1 cellular context compared by ENCODE assay signal in the genomic region with DNA sequence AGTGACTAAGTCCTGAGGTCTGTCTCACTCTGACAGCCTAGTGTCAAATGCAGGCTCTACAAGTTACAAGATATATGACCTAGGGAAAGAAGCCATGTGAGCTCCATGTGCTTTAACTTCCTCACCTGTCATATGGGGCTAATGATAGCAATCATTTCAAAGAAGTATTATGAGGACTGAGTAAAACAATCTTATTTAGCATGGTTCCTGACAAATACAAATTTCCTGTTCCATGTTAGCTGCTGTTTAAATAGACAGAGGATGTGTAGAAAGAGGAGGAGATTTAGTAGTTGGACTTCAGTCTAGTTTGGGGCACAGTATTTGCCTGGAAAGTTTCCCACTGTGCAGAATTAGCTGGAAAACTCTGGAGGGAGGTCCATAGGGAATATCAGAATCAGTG.
TF ChIP-seq lines count a peak whose summit lies in the region.

No MANE protein-coding gene starts in this region.

TF ChIP-seq in HepG2, 621 proteins besides CTCF, POLR2A, EP300 and RAD21 (continued from another document and continues in another):
- TF ChIP-seq, protein P1, sequence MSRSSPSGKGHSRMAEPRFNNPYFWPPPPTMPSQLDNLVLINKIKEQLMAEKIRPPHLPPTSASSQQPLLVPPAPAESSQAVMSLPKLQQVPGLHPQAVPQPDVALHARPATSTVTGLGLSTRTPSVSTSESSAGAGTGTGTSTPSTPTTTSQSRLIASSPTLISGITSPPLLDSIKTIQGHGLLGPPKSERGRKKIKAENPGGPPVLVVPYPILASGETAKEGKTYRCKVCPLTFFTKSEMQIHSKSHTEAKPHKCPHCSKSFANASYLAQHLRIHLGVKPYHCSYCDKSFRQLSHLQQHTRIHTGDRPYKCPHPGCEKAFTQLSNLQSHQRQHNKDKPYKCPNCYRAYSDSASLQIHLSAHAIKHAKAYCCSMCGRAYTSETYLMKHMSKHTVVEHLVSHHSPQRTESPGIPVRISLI (CRISPR knock-in tag; IDR thresholded peaks at IDR 0.05; ENCODE audit: borderline replicate concordance) = no peak; the same call in 1 of the 2 replicates
- TF ChIP-seq HMGA1 (CRISPR knock-in tag; conservative IDR thresholded peaks at IDR 0.05) (no peak), SP1 (IDR thresholded peaks at IDR 0.05) (no peak), SP1 (CRISPR knock-in tag; IDR thresholded peaks at IDR 0.05) (no peak), MYC (CRISPR knock-in tag; IDR thresholded peaks at IDR 0.05; ENCODE audit: borderline replicate concordance) (no peak), ZNF343 (CRISPR knock-in tag; IDR thresholded peaks at IDR 0.05) (no peak), ZNF605 (CRISPR knock-in tag; IDR thresholded peaks at IDR 0.05) (0 out of 2 replicates have a peak, but pooled peaks have one; percentile 33), ATM (IDR thresholded peaks at IDR 0.05; ENCODE audit: borderline replicate concordance) (no peak), EED (CRISPR knock-in tag; IDR thresholded peaks at IDR 0.05) (no peak), GZF1 (CRISPR knock-in tag; IDR thresholded peaks at IDR 0.05) (no peak), ETV6 (CRISPR knock-in tag; conservative IDR thresholded peaks at IDR 0.05) (no peak), PHF5A (CRISPR knock-in tag; IDR thresholded peaks at IDR 0.05; ENCODE audit: low read depth, unreplicated experiment) (no peak), ZNF7 (CRISPR knock-in tag; IDR thresholded peaks at IDR 0.05) (no peak), CHD4 (IDR thresholded peaks at IDR 0.05; ENCODE audit: borderline replicate concordance, low read length) (no peak), ZFYVE20 (CRISPR knock-in tag; IDR thresholded peaks at IDR 0.05; ENCODE audit: borderline replicate concordance, low read depth) (no peak), HNRNPK (IDR thresholded peaks at IDR 0.05; ENCODE audit: low read depth, low read length, poor library complexity, severe bottlenecking) (no peak), ELF3 (CRISPR knock-in tag; IDR thresholded peaks at IDR 0.05) (peak; percentile 95), ATF7 (IDR thresholded peaks at IDR 0.05) (no peak), ATF7 (CRISPR knock-in tag; IDR thresholded peaks at IDR 0.05) (no peak), NFKB2 (CRISPR knock-in tag; IDR thresholded peaks at IDR 0.05; ENCODE audit: borderline replicate concordance) (no peak), ZNF44 (CRISPR knock-in tag; IDR thresholded peaks at IDR 0.05) (no peak), RBAK (CRISPR knock-in tag; IDR thresholded peaks at IDR 0.05) (peak; percentile 75; the same call in 1 of the 2 replicates), ZSCAN21 (CRISPR knock-in tag; IDR thresholded peaks at IDR 0.05; ENCODE audit: borderline replicate concordance) (0 out of 2 replicates have a peak, but pooled peaks have one; percentile 34), ZNF678 (CRISPR knock-in tag; IDR thresholded peaks at IDR 0.05) (no peak), ZSCAN31 (CRISPR knock-in tag; IDR thresholded peaks at IDR 0.05; ENCODE audit: low read depth) (no peak), MXD4 (CRISPR knock-in tag; IDR thresholded peaks at IDR 0.05) (no peak)
- TF ChIP-seq, protein P2, sequence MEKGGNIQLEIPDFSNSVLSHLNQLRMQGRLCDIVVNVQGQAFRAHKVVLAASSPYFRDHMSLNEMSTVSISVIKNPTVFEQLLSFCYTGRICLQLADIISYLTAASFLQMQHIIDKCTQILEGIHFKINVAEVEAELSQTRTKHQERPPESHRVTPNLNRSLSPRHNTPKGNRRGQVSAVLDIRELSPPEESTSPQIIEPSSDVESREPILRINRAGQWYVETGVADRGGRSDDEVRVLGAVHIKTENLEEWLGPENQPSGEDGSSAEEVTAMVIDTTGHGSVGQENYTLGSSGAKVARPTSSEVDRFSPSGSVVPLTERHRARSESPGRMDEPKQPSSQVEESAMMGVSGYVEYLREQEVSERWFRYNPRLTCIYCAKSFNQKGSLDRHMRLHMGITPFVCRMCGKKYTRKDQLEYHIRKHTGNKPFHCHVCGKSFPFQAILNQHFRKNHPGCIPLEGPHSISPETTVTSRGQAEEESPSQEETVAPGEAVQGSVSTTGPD (CRISPR knock-in tag; IDR thresholded peaks at IDR 0.05) = no peak
- TF ChIP-seq, protein P3, sequence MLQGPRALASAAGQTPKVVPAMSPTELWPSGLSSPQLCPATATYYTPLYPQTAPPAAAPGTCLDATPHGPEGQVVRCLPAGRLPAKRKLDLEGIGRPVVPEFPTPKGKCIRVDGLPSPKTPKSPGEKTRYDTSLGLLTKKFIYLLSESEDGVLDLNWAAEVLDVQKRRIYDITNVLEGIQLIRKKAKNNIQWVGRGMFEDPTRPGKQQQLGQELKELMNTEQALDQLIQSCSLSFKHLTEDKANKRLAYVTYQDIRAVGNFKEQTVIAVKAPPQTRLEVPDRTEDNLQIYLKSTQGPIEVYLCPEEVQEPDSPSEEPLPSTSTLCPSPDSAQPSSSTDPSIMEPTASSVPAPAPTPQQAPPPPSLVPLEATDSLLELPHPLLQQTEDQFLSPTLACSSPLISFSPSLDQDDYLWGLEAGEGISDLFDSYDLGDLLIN (CRISPR knock-in tag; IDR thresholded peaks at IDR 0.05; ENCODE audit: borderline replicate concordance) = no peak
- TF ChIP-seq, protein P4, sequence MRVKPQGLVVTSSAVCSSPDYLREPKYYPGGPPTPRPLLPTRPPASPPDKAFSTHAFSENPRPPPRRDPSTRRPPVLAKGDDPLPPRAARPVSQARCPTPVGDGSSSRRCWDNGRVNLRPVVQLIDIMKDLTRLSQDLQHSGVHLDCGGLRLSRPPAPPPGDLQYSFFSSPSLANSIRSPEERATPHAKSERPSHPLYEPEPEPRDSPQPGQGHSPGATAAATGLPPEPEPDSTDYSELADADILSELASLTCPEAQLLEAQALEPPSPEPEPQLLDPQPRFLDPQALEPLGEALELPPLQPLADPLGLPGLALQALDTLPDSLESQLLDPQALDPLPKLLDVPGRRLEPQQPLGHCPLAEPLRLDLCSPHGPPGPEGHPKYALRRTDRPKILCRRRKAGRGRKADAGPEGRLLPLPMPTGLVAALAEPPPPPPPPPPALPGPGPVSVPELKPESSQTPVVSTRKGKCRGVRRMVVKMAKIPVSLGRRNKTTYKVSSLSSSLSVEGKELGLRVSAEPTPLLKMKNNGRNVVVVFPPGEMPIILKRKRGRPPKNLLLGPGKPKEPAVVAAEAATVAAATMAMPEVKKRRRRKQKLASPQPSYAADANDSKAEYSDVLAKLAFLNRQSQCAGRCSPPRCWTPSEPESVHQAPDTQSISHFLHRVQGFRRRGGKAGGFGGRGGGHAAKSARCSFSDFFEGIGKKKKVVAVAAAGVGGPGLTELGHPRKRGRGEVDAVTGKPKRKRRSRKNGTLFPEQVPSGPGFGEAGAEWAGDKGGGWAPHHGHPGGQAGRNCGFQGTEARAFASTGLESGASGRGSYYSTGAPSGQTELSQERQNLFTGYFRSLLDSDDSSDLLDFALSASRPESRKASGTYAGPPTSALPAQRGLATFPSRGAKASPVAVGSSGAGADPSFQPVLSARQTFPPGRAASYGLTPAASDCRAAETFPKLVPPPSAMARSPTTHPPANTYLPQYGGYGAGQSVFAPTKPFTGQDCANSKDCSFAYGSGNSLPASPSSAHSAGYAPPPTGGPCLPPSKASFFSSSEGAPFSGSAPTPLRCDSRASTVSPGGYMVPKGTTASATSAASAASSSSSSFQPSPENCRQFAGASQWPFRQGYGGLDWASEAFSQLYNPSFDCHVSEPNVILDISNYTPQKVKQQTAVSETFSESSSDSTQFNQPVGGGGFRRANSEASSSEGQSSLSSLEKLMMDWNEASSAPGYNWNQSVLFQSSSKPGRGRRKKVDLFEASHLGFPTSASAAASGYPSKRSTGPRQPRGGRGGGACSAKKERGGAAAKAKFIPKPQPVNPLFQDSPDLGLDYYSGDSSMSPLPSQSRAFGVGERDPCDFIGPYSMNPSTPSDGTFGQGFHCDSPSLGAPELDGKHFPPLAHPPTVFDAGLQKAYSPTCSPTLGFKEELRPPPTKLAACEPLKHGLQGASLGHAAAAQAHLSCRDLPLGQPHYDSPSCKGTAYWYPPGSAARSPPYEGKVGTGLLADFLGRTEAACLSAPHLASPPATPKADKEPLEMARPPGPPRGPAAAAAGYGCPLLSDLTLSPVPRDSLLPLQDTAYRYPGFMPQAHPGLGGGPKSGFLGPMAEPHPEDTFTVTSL (CRISPR knock-in tag; IDR thresholded peaks at IDR 0.05; ENCODE audit: borderline replicate concordance) = peak; percentile 98
- TF ChIP-seq, protein P5, sequence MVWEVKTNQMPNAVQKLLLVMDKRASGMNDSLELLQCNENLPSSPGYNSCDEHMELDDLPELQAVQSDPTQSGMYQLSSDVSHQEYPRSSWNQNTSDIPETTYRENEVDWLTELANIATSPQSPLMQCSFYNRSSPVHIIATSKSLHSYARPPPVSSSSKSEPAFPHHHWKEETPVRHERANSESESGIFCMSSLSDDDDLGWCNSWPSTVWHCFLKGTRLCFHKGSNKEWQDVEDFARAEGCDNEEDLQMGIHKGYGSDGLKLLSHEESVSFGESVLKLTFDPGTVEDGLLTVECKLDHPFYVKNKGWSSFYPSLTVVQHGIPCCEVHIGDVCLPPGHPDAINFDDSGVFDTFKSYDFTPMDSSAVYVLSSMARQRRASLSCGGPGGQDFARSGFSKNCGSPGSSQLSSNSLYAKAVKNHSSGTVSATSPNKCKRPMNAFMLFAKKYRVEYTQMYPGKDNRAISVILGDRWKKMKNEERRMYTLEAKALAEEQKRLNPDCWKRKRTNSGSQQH (CRISPR knock-in tag; IDR thresholded peaks at IDR 0.05; ENCODE audit: low read depth) = no peak
- TF ChIP-seq, protein P6, sequence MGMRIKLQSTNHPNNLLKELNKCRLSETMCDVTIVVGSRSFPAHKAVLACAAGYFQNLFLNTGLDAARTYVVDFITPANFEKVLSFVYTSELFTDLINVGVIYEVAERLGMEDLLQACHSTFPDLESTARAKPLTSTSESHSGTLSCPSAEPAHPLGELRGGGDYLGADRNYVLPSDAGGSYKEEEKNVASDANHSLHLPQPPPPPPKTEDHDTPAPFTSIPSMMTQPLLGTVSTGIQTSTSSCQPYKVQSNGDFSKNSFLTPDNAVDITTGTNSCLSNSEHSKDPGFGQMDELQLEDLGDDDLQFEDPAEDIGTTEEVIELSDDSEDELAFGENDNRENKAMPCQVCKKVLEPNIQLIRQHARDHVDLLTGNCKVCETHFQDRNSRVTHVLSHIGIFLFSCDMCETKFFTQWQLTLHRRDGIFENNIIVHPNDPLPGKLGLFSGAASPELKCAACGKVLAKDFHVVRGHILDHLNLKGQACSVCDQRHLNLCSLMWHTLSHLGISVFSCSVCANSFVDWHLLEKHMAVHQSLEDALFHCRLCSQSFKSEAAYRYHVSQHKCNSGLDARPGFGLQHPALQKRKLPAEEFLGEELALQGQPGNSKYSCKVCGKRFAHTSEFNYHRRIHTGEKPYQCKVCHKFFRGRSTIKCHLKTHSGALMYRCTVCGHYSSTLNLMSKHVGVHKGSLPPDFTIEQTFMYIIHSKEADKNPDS (CRISPR knock-in tag; IDR thresholded peaks at IDR 0.05) = no peak
- TF ChIP-seq, protein P7, sequence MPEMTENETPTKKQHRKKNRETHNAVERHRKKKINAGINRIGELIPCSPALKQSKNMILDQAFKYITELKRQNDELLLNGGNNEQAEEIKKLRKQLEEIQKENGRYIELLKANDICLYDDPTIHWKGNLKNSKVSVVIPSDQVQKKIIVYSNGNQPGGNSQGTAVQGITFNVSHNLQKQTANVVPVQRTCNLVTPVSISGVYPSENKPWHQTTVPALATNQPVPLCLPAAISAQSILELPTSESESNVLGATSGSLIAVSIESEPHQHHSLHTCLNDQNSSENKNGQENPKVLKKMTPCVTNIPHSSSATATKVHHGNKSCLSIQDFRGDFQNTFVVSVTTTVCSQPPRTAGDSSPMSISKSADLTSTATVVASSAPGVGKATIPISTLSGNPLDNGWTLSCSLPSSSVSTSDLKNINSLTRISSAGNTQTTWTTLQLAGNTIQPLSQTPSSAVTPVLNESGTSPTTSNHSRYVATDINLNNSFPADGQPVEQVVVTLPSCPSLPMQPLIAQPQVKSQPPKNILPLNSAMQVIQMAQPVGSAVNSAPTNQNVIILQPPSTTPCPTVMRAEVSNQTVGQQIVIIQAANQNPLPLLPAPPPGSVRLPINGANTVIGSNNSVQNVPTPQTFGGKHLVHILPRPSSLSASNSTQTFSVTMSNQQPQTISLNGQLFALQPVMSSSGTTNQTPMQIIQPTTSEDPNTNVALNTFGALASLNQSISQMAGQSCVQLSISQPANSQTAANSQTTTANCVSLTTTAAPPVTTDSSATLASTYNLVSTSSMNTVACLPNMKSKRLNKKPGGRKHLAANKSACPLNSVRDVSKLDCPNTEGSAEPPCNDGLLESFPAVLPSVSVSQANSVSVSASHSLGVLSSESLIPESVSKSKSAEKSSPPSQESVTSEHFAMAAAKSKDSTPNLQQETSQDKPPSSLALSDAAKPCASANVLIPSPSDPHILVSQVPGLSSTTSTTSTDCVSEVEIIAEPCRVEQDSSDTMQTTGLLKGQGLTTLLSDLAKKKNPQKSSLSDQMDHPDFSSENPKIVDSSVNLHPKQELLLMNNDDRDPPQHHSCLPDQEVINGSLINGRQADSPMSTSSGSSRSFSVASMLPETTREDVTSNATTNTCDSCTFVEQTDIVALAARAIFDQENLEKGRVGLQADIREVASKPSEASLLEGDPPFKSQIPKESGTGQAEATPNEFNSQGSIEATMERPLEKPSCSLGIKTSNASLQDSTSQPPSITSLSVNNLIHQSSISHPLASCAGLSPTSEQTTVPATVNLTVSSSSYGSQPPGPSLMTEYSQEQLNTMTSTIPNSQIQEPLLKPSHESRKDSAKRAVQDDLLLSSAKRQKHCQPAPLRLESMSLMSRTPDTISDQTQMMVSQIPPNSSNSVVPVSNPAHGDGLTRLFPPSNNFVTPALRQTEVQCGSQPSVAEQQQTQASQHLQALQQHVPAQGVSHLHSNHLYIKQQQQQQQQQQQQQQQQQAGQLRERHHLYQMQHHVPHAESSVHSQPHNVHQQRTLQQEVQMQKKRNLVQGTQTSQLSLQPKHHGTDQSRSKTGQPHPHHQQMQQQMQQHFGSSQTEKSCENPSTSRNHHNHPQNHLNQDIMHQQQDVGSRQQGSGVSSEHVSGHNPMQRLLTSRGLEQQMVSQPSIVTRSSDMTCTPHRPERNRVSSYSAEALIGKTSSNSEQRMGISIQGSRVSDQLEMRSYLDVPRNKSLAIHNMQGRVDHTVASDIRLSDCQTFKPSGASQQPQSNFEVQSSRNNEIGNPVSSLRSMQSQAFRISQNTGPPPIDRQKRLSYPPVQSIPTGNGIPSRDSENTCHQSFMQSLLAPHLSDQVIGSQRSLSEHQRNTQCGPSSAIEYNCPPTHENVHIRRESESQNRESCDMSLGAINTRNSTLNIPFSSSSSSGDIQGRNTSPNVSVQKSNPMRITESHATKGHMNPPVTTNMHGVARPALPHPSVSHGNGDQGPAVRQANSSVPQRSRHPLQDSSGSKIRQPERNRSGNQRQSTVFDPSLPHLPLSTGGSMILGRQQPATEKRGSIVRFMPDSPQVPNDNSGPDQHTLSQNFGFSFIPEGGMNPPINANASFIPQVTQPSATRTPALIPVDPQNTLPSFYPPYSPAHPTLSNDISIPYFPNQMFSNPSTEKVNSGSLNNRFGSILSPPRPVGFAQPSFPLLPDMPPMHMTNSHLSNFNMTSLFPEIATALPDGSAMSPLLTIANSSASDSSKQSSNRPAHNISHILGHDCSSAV (CRISPR knock-in tag; IDR thresholded peaks at IDR 0.05; ENCODE audit: borderline replicate concordance) = no peak
- TF ChIP-seq, protein P8, sequence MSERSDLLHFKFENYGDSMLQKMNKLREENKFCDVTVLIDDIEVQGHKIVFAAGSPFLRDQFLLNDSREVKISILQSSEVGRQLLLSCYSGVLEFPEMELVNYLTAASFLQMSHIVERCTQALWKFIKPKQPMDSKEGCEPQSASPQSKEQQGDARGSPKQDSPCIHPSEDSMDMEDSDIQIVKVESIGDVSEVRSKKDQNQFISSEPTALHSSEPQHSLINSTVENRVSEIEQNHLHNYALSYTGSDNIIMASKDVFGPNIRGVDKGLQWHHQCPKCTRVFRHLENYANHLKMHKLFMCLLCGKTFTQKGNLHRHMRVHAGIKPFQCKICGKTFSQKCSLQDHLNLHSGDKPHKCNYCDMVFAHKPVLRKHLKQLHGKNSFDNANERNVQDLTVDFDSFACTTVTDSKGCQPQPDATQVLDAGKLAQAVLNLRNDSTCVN (CRISPR knock-in tag; IDR thresholded peaks at IDR 0.05; ENCODE audit: borderline replicate concordance) = no peak
